ENCODE assay signal across 1 cellular context in genomic region chr21:34962586-34963222, GRCh38.
TF ChIP-seq lines count a peak whose summit lies in the region.

No MANE protein-coding gene starts in this region.

TF ChIP-seq in HepG2, 621 proteins besides CTCF, POLR2A, EP300 and RAD21:
- TF ChIP-seq GZF1 (CRISPR knock-in tag; IDR thresholded peaks at IDR 0.05) (no peak), NR0B2 (CRISPR knock-in tag; IDR thresholded peaks at IDR 0.05) (no peak), CREB1 (IDR thresholded peaks at IDR 0.05) (no peak), CREB1 (CRISPR knock-in tag; IDR thresholded peaks at IDR 0.05) (no peak), ZBTB33 (CRISPR knock-in tag; IDR thresholded peaks at IDR 0.05) (no peak), ZFY (CRISPR knock-in tag; IDR thresholded peaks at IDR 0.05) (no peak), NCOA2 (CRISPR knock-in tag; IDR thresholded peaks at IDR 0.05) (no peak), KLF16 (CRISPR knock-in tag; IDR thresholded peaks at IDR 0.05) (no peak), POLR2AphosphoS2 (IDR thresholded peaks at IDR 0.05; ENCODE audit: low read depth, low read length) (no peak), ZNF317 (CRISPR knock-in tag; IDR thresholded peaks at IDR 0.05) (no peak), ZNF615 (CRISPR knock-in tag; IDR thresholded peaks at IDR 0.05; ENCODE audit: borderline replicate concordance) (no peak), ZSCAN9 (CRISPR knock-in tag; IDR thresholded peaks at IDR 0.05; ENCODE audit: borderline replicate concordance) (no peak), ZNF101 (CRISPR knock-in tag; IDR thresholded peaks at IDR 0.05; ENCODE audit: borderline replicate concordance, low read depth) (no peak)
- TF ChIP-seq, protein P1, sequence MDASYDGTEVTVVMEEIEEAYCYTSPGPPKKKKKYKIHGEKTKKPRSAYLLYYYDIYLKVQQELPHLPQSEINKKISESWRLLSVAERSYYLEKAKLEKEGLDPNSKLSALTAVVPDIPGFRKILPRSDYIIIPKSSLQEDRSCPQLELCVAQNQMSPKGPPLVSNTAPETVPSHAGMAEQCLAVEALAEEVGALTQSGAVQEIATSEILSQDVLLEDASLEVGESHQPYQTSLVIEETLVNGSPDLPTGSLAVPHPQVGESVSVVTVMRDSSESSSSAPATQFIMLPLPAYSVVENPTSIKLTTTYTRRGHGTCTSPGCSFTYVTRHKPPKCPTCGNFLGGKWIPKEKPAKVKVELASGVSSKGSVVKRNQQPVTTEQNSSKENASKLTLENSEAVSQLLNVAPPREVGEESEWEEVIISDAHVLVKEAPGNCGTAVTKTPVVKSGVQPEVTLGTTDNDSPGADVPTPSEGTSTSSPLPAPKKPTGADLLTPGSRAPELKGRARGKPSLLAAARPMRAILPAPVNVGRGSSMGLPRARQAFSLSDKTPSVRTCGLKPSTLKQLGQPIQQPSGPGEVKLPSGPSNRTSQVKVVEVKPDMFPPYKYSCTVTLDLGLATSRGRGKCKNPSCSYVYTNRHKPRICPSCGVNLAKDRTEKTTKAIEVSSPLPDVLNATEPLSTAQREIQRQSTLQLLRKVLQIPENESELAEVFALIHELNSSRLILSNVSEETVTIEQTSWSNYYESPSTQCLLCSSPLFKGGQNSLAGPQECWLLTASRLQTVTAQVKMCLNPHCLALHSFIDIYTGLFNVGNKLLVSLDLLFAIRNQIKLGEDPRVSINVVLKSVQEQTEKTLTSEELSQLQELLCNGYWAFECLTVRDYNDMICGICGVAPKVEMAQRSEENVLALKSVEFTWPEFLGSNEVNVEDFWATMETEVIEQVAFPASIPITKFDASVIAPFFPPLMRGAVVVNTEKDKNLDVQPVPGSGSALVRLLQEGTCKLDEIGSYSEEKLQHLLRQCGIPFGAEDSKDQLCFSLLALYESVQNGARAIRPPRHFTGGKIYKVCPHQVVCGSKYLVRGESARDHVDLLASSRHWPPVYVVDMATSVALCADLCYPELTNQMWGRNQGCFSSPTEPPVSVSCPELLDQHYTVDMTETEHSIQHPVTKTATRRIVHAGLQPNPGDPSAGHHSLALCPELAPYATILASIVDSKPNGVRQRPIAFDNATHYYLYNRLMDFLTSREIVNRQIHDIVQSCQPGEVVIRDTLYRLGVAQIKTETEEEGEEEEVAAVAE (CRISPR knock-in tag; IDR thresholded peaks at IDR 0.05; ENCODE audit: borderline replicate concordance): no peak
- TF ChIP-seq, protein P2, sequence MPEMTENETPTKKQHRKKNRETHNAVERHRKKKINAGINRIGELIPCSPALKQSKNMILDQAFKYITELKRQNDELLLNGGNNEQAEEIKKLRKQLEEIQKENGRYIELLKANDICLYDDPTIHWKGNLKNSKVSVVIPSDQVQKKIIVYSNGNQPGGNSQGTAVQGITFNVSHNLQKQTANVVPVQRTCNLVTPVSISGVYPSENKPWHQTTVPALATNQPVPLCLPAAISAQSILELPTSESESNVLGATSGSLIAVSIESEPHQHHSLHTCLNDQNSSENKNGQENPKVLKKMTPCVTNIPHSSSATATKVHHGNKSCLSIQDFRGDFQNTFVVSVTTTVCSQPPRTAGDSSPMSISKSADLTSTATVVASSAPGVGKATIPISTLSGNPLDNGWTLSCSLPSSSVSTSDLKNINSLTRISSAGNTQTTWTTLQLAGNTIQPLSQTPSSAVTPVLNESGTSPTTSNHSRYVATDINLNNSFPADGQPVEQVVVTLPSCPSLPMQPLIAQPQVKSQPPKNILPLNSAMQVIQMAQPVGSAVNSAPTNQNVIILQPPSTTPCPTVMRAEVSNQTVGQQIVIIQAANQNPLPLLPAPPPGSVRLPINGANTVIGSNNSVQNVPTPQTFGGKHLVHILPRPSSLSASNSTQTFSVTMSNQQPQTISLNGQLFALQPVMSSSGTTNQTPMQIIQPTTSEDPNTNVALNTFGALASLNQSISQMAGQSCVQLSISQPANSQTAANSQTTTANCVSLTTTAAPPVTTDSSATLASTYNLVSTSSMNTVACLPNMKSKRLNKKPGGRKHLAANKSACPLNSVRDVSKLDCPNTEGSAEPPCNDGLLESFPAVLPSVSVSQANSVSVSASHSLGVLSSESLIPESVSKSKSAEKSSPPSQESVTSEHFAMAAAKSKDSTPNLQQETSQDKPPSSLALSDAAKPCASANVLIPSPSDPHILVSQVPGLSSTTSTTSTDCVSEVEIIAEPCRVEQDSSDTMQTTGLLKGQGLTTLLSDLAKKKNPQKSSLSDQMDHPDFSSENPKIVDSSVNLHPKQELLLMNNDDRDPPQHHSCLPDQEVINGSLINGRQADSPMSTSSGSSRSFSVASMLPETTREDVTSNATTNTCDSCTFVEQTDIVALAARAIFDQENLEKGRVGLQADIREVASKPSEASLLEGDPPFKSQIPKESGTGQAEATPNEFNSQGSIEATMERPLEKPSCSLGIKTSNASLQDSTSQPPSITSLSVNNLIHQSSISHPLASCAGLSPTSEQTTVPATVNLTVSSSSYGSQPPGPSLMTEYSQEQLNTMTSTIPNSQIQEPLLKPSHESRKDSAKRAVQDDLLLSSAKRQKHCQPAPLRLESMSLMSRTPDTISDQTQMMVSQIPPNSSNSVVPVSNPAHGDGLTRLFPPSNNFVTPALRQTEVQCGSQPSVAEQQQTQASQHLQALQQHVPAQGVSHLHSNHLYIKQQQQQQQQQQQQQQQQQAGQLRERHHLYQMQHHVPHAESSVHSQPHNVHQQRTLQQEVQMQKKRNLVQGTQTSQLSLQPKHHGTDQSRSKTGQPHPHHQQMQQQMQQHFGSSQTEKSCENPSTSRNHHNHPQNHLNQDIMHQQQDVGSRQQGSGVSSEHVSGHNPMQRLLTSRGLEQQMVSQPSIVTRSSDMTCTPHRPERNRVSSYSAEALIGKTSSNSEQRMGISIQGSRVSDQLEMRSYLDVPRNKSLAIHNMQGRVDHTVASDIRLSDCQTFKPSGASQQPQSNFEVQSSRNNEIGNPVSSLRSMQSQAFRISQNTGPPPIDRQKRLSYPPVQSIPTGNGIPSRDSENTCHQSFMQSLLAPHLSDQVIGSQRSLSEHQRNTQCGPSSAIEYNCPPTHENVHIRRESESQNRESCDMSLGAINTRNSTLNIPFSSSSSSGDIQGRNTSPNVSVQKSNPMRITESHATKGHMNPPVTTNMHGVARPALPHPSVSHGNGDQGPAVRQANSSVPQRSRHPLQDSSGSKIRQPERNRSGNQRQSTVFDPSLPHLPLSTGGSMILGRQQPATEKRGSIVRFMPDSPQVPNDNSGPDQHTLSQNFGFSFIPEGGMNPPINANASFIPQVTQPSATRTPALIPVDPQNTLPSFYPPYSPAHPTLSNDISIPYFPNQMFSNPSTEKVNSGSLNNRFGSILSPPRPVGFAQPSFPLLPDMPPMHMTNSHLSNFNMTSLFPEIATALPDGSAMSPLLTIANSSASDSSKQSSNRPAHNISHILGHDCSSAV (CRISPR knock-in tag; IDR thresholded peaks at IDR 0.05; ENCODE audit: borderline replicate concordance): no peak
TF ChIP-seq in HepG2: peak in this region for 0.
